ENCODE assay signal across 15 cellular contexts in genomic region chr7:149317986-149318672, GRCh38. TPM values are rescaled to one million over a fixed set of nuclear protein-coding genes. Genes with fewer than 3 reads are reported as not detected.
A peak's percentile ranks its signal among the peaks of the same experiment; 100 is the strongest.
DNase-seq lines count a peak whose midpoint lies in the region; ATAC-seq and TF ChIP-seq lines count a peak whose summit lies in the region.
"Had no signal": no experiment of that assay in that cellular context is flagged by ENCODE, and none has a peak within 500 bp of the region (broad histone marks: within the 10 kb centered on the region; RNA-seq: fewer than 3 reads in every experiment).

No MANE protein-coding gene starts in this region.

- in situ Hi-C loops in SK-MEL-5 (cut with HindIII; ENCODE audit: low pct_unique_long_range_greater_than_20kb, low sequenced_read_pairs): no loop called here

- peak; percentile 13 for TF ChIP-seq CTCF in glutamatergic neuron (IDR thresholded peaks at IDR 0.05; ENCODE audit: partially characterized antibody, unreplicated experiment)

- DNase-seq in ELF-1 (ENCODE audit: low read depth, low spot score): peak; percentile 31
- peak; percentile 55 for DNase-seq in HEK293T (ENCODE audit: extremely low spot score)
- DNase-seq in SK-MEL-5 (ENCODE audit: low read depth, low spot score): peak; percentile 79
- no peak for DNase-seq in glutamatergic neuron
- no peak for DNase-seq in MV-4-11 (lab: John Stamatoyannopoulos, UW)
- DNase-seq: activated CD8-positive, alpha-beta memory T cell treated with anti-CD3 and anti-CD28 coated beads, Interleukin-2, amount 50 U/mL, for 4 hours; C1 segment of cervical spinal cord; left ventricle myocardium superior; naive B cell; NCI-H1092 treated with DMSO at 0.1 percent for 48 hours; testis had no signal

- CTCF ChIA-PET in HEK293T (lab: Yijun Ruan, JAX): interaction anchor here (0.6 kb wide), 1 partner anchor 33 kb away, joined by 3 read pairs; no protein-coding TSS in a partner anchor

- no peaks in the 10 kb centered on the region for H3K4me1 Mint-ChIP-seq in glutamatergic neuron (ENCODE audit: low read depth, unreplicated experiment)

- POLR2A ChIA-PET in HEK293T (lab: Yijun Ruan, JAX): no interaction called here

- ATAC-seq in GM21576 (IDR thresholded peaks at IDR 0.05; ENCODE audit: unreplicated experiment) (no peak), HG03135 (IDR thresholded peaks at IDR 0.05; ENCODE audit: unreplicated experiment) (no peak), HG02642 (IDR thresholded peaks at IDR 0.05; ENCODE audit: poor library complexity, unreplicated experiment) (no peak)
- ATAC-seq: left ventricle myocardium superior had no signal

- no peak overlapping the region for H3K27ac Mint-ChIP-seq in glutamatergic neuron (ENCODE audit: unreplicated experiment)
- H3K27ac Mint-ChIP-seq: activated naive CD8-positive, alpha-beta T cell had no signal

- no peaks in the 10 kb centered on the region for H3K36me3 Mint-ChIP-seq in glutamatergic neuron (ENCODE audit: unreplicated experiment)
- H3K36me3 Mint-ChIP-seq: activated naive CD8-positive, alpha-beta T cell had no signal

- H3K4me3 Mint-ChIP-seq in glutamatergic neuron (ENCODE audit: unreplicated experiment): no peak overlapping the region
- H3K4me3 Mint-ChIP-seq: activated naive CD8-positive, alpha-beta T cell; naive B cell had no signal

- no peaks in the 10 kb centered on the region for H3K9me3 Mint-ChIP-seq in glutamatergic neuron (ENCODE audit: unreplicated experiment)

- H3K27me3 Mint-ChIP-seq in glutamatergic neuron (ENCODE audit: unreplicated experiment): no peaks in the 10 kb centered on the region

TF ChIP-seq in HEK293T, 16 proteins besides CTCF, POLR2A, EP300 and RAD21:
- TF ChIP-seq BHLHE40 (IDR thresholded peaks at IDR 0.05; ENCODE audit: borderline replicate concordance) (no peak), LEF1 (IDR thresholded peaks at IDR 0.05; ENCODE audit: borderline replicate concordance) (no peak), ELF4 (IDR thresholded peaks at IDR 0.05) (no peak)

RNA-seq across cellular contexts. Expression of gene ZNF783, which starts 56.1 kb away (rescaled TPM):
- 4.4 and 4.8 TPM in 2 replicates for total RNA-seq in SK-MEL-5 (2014; rRNA removed; shearing (Covaris generic))
- 5.8 and 8.4 TPM in 2 replicates for polyA plus RNA-seq in SK-MEL-5 (2015; cell fraction: cytosol; rRNA removed)
- polyA plus RNA-seq in SK-MEL-5 (2015; cell fraction: nucleus; rRNA removed): 34.4 and 42.2 TPM in 2 replicates
- total RNA-seq in glutamatergic neuron (ENCODE audit: unreplicated experiment): 22.9 TPM

Comparison
In these comparisons a context has a peak if more than half of its experiments do, and no peak if none do; other contexts are left out.
1. DNase-seq: peak in ELF-1 (single experiment), HEK293T (single experiment) and SK-MEL-5 (single experiment); none in glutamatergic neuron (single experiment) and MV-4-11 (single experiment).